1 cellular context compared by ENCODE assay signal in the genomic region with DNA sequence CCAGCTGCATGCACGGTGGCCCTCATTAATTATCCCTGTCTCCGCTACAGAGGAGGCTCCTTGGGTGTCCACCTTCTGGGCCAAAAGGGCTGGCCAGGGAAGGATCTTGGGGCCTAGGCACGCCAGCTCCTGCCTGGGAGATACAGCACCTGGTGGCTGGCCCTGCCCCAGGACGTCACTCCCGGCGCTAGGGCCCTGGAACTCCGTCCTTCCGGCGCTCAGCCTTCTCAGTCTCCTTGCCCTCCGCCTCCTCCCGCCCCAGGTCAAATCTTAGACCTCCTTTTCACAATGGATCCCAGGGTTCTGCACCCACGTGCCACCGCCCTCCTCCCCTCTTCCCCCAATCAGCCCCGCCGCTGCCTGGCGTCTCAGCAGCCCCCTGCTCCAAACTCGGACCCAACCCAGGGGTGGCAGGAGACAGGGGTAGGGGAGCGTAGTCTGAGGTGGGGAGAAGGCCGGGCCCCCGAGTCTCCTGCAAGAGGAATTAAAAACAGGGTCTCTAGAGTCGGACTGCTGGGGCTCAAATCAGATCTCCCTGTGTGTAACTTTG.
TF ChIP-seq lines count a peak whose summit lies in the region.

No MANE protein-coding gene starts in this region.

TF ChIP-seq in HepG2, 621 proteins besides CTCF, POLR2A, EP300 and RAD21 (continued from another document and continues in another):
- TF ChIP-seq, protein P1, sequence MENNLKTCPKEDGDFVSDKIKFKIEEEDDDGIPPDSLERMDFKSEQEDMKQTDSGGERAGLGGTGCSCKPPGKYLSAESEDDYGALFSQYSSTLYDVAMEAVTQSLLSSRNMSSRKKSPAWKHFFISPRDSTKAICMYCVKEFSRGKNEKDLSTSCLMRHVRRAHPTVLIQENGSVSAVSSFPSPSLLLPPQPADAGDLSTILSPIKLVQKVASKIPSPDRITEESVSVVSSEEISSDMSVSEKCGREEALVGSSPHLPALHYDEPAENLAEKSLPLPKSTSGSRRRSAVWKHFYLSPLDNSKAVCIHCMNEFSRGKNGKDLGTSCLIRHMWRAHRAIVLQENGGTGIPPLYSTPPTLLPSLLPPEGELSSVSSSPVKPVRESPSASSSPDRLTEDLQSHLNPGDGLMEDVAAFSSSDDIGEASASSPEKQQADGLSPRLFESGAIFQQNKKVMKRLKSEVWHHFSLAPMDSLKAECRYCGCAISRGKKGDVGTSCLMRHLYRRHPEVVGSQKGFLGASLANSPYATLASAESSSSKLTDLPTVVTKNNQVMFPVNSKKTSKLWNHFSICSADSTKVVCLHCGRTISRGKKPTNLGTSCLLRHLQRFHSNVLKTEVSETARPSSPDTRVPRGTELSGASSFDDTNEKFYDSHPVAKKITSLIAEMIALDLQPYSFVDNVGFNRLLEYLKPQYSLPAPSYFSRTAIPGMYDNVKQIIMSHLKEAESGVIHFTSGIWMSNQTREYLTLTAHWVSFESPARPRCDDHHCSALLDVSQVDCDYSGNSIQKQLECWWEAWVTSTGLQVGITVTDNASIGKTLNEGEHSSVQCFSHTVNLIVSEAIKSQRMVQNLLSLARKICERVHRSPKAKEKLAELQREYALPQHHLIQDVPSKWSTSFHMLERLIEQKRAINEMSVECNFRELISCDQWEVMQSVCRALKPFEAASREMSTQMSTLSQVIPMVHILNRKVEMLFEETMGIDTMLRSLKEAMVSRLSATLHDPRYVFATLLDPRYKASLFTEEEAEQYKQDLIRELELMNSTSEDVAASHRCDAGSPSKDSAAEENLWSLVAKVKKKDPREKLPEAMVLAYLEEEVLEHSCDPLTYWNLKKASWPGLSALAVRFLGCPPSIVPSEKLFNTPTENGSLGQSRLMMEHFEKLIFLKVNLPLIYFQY (CRISPR knock-in tag; IDR thresholded peaks at IDR 0.05; ENCODE audit: borderline replicate concordance): no peak
- TF ChIP-seq ZNF451 (CRISPR knock-in tag; IDR thresholded peaks at IDR 0.05): 0 out of 2 replicates have a peak, but pooled peaks have one; percentile 17
- no peak for TF ChIP-seq ZNF614 (CRISPR knock-in tag; IDR thresholded peaks at IDR 0.05; ENCODE audit: borderline replicate concordance)
- TF ChIP-seq ZNF460 (CRISPR knock-in tag; IDR thresholded peaks at IDR 0.05; ENCODE audit: borderline replicate concordance): no peak
- no peak for TF ChIP-seq ZNF446 (CRISPR knock-in tag; IDR thresholded peaks at IDR 0.05)
- TF ChIP-seq, protein P2, sequence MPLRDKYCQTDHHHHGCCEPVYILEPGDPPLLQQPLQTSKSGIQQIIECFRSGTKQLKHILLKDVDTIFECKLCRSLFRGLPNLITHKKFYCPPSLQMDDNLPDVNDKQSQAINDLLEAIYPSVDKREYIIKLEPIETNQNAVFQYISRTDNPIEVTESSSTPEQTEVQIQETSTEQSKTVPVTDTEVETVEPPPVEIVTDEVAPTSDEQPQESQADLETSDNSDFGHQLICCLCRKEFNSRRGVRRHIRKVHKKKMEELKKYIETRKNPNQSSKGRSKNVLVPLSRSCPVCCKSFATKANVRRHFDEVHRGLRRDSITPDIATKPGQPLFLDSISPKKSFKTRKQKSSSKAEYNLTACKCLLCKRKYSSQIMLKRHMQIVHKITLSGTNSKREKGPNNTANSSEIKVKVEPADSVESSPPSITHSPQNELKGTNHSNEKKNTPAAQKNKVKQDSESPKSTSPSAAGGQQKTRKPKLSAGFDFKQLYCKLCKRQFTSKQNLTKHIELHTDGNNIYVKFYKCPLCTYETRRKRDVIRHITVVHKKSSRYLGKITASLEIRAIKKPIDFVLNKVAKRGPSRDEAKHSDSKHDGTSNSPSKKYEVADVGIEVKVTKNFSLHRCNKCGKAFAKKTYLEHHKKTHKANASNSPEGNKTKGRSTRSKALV (CRISPR knock-in tag; IDR thresholded peaks at IDR 0.05): peak; percentile 30; the same call in 1 of the 2 replicates
- peak; percentile 55 for TF ChIP-seq AGO2 (optimal IDR thresholded peaks at IDR 0.05; ENCODE audit: low read depth, low read length)
- TF ChIP-seq DMAP1 (CRISPR knock-in tag; IDR thresholded peaks at IDR 0.05): peak; percentile 38; the same call in 1 of the 2 replicates
- TF ChIP-seq PHF5A (CRISPR knock-in tag; IDR thresholded peaks at IDR 0.05; ENCODE audit: low read depth, unreplicated experiment): peak; percentile 17
- peak; percentile 66; the same call in 1 of the 2 replicates for TF ChIP-seq ZNF691 (CRISPR knock-in tag; IDR thresholded peaks at IDR 0.05; ENCODE audit: borderline replicate concordance, low read depth)
- TF ChIP-seq ZNF567 (CRISPR knock-in tag; IDR thresholded peaks at IDR 0.05; ENCODE audit: borderline replicate concordance): no peak
- TF ChIP-seq ATF7 (IDR thresholded peaks at IDR 0.05): no peak
- TF ChIP-seq ATF7 (CRISPR knock-in tag; IDR thresholded peaks at IDR 0.05): 0 out of 2 replicates have a peak, but pooled peaks have one; percentile 22
- no peak for TF ChIP-seq ZFP1 (CRISPR knock-in tag; IDR thresholded peaks at IDR 0.05)
- TF ChIP-seq GATAD1 (CRISPR knock-in tag; IDR thresholded peaks at IDR 0.05): no peak
- no peak for TF ChIP-seq ZNF747 (CRISPR knock-in tag; IDR thresholded peaks at IDR 0.05; ENCODE audit: borderline replicate concordance)
- TF ChIP-seq ZNF766 (CRISPR knock-in tag; IDR thresholded peaks at IDR 0.05; ENCODE audit: borderline replicate concordance): 0 out of 2 replicates have a peak, but pooled peaks have one; percentile 41
- 0 out of 2 replicates have a peak, but pooled peaks have one; percentile 17 for TF ChIP-seq ZNF572 (CRISPR knock-in tag; IDR thresholded peaks at IDR 0.05)
- TF ChIP-seq MTA3 (CRISPR knock-in tag; IDR thresholded peaks at IDR 0.05): no peak
- peak; percentile 30 for TF ChIP-seq HNRNPLL (IDR thresholded peaks at IDR 0.05; ENCODE audit: low read depth, low read length, poor library complexity, severe bottlenecking)
- TF ChIP-seq, protein P3, sequence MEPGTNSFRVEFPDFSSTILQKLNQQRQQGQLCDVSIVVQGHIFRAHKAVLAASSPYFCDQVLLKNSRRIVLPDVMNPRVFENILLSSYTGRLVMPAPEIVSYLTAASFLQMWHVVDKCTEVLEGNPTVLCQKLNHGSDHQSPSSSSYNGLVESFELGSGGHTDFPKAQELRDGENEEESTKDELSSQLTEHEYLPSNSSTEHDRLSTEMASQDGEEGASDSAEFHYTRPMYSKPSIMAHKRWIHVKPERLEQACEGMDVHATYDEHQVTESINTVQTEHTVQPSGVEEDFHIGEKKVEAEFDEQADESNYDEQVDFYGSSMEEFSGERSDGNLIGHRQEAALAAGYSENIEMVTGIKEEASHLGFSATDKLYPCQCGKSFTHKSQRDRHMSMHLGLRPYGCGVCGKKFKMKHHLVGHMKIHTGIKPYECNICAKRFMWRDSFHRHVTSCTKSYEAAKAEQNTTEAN (CRISPR knock-in tag; conservative IDR thresholded peaks at IDR 0.05): 0 out of 2 replicates have a peak, but pooled peaks have one; percentile 10
- 0 out of 2 replicates have a peak, but pooled peaks have one; percentile 57 for TF ChIP-seq MAF1 (CRISPR knock-in tag; IDR thresholded peaks at IDR 0.05; ENCODE audit: borderline replicate concordance)
- TF ChIP-seq ZNF720 (CRISPR knock-in tag; IDR thresholded peaks at IDR 0.05): no peak
- TF ChIP-seq, protein P4, sequence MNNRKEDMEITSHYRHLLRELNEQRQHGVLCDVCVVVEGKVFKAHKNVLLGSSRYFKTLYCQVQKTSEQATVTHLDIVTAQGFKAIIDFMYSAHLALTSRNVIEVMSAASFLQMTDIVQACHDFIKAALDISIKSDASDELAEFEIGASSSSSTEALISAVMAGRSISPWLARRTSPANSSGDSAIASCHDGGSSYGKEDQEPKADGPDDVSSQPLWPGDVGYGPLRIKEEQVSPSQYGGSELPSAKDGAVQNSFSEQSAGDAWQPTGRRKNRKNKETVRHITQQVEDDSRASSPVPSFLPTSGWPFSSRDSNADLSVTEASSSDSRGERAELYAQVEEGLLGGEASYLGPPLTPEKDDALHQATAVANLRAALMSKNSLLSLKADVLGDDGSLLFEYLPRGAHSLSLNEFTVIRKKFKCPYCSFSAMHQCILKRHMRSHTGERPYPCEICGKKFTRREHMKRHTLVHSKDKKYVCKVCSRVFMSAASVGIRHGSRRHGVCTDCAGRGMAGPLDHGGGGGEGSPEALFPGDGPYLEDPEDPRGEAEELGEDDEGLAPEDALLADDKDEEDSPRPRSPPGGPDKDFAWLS (CRISPR knock-in tag; IDR thresholded peaks at IDR 0.05; ENCODE audit: borderline replicate concordance): no peak
- 0 out of 2 replicates have a peak, but pooled peaks have one; percentile 42 for TF ChIP-seq ZSCAN21 (CRISPR knock-in tag; IDR thresholded peaks at IDR 0.05; ENCODE audit: borderline replicate concordance)
- TF ChIP-seq FOSL2 (CRISPR knock-in tag; IDR thresholded peaks at IDR 0.05): 0 out of 2 replicates have a peak, but pooled peaks have one; percentile 4
- no peak for TF ChIP-seq JARID2 (CRISPR knock-in tag; IDR thresholded peaks at IDR 0.05; ENCODE audit: insufficient replicate concordance)
- TF ChIP-seq ZC3H13 (CRISPR knock-in tag; IDR thresholded peaks at IDR 0.05): peak; percentile 39; the same call in 1 of the 2 replicates
- TF ChIP-seq MED1 (CRISPR knock-in tag; IDR thresholded peaks at IDR 0.05): 0 out of 2 replicates have a peak, but pooled peaks have one; percentile 18
- TF ChIP-seq, protein P5, sequence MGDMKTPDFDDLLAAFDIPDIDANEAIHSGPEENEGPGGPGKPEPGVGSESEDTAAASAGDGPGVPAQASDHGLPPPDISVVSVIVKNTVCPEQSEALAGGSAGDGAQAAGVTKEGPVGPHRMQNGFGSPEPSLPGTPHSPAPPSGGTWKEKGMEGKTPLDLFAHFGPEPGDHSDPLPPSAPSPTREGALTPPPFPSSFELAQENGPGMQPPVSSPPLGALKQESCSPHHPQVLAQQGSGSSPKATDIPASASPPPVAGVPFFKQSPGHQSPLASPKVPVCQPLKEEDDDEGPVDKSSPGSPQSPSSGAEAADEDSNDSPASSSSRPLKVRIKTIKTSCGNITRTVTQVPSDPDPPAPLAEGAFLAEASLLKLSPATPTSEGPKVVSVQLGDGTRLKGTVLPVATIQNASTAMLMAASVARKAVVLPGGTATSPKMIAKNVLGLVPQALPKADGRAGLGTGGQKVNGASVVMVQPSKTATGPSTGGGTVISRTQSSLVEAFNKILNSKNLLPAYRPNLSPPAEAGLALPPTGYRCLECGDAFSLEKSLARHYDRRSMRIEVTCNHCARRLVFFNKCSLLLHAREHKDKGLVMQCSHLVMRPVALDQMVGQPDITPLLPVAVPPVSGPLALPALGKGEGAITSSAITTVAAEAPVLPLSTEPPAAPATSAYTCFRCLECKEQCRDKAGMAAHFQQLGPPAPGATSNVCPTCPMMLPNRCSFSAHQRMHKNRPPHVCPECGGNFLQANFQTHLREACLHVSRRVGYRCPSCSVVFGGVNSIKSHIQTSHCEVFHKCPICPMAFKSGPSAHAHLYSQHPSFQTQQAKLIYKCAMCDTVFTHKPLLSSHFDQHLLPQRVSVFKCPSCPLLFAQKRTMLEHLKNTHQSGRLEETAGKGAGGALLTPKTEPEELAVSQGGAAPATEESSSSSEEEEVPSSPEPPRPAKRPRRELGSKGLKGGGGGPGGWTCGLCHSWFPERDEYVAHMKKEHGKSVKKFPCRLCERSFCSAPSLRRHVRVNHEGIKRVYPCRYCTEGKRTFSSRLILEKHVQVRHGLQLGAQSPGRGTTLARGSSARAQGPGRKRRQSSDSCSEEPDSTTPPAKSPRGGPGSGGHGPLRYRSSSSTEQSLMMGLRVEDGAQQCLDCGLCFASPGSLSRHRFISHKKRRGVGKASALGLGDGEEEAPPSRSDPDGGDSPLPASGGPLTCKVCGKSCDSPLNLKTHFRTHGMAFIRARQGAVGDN (CRISPR knock-in tag; IDR thresholded peaks at IDR 0.05): peak; percentile 63; the same call in 1 of the 2 replicates
- TF ChIP-seq GABPA (IDR thresholded peaks at IDR 0.05; ENCODE audit: low read depth, low read length): no peak
- TF ChIP-seq GABPA (CRISPR knock-in tag; IDR thresholded peaks at IDR 0.05; ENCODE audit: low read depth): peak; percentile 29
- TF ChIP-seq ZNF558 (CRISPR knock-in tag; IDR thresholded peaks at IDR 0.05; ENCODE audit: borderline replicate concordance): peak; percentile 47; the same call in 1 of the 2 replicates
- peak; percentile 58 for TF ChIP-seq ISL2 (CRISPR knock-in tag; IDR thresholded peaks at IDR 0.05)
- TF ChIP-seq ZNF331 (CRISPR knock-in tag; IDR thresholded peaks at IDR 0.05): no peak
- peak; percentile 34 for TF ChIP-seq ASH2L (IDR thresholded peaks at IDR 0.05; ENCODE audit: insufficient read length, low read depth, low read length)
- TF ChIP-seq SOX5 (CRISPR knock-in tag; IDR thresholded peaks at IDR 0.05; ENCODE audit: borderline replicate concordance): no peak
- TF ChIP-seq E2F1 (CRISPR knock-in tag; IDR thresholded peaks at IDR 0.05): 0 out of 2 replicates have a peak, but pooled peaks have one; percentile 24
- TF ChIP-seq DNMT1 (CRISPR knock-in tag; IDR thresholded peaks at IDR 0.05): no peak
- peak; percentile 60; the same call in 1 of the 2 replicates for TF ChIP-seq GABPB1 (CRISPR knock-in tag; IDR thresholded peaks at IDR 0.05)
- TF ChIP-seq ZSCAN29 (CRISPR knock-in tag; conservative IDR thresholded peaks at IDR 0.05): 0 out of 2 replicates have a peak, but pooled peaks have one; percentile 29
- no peak for TF ChIP-seq ZNF577 (CRISPR knock-in tag; IDR thresholded peaks at IDR 0.05; ENCODE audit: borderline replicate concordance, low read depth)
- no peak for TF ChIP-seq PPARG (CRISPR knock-in tag; conservative IDR thresholded peaks at IDR 0.05)
- TF ChIP-seq ZNF773 (CRISPR knock-in tag; IDR thresholded peaks at IDR 0.05; ENCODE audit: borderline replicate concordance): 0 out of 2 replicates have a peak, but pooled peaks have one; percentile 26
- TF ChIP-seq, protein P6, sequence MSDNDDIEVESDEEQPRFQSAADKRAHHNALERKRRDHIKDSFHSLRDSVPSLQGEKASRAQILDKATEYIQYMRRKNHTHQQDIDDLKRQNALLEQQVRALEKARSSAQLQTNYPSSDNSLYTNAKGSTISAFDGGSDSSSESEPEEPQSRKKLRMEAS (IDR thresholded peaks at IDR 0.05): 0 out of 2 replicates have a peak, but pooled peaks have one; percentile 11
